11 cellular contexts compared by ENCODE assay signal in genomic region chr16:14304891-14305459, GRCh38.
DNase-seq lines count a peak whose midpoint lies in the region; ATAC-seq and TF ChIP-seq lines count a peak whose summit lies in the region.
"Had no signal": no experiment of that assay in that cellular context is flagged by ENCODE, and none has a peak within 500 bp of the region (broad histone marks: within the 10 kb centered on the region; RNA-seq: fewer than 3 reads in every experiment).

No MANE protein-coding gene starts in this region.

- POLR2A ChIA-PET in HEK293T (lab: Yijun Ruan, JAX), result no interaction called here

- H2AFZ ChIP-seq in mammary epithelial cell (ENCODE audit: low read depth, low read length), result no peak overlapping the region

- ATAC-seq in Right ventricle myocardium inferior, result no peak
- ATAC-seq: activated CD8-positive, alpha-beta memory T cell treated with anti-CD3 and anti-CD28 coated beads, Interleukin-2, amount 10 ng/mL, durations not matched to agents 7 days and 5 days had no signal

- CTCF ChIA-PET in mammary epithelial cell (lab: Charles Lee; ENCODE audit: low non-redundant PET), result no interaction called here
- CTCF ChIA-PET in HEK293T (lab: Yijun Ruan, JAX), result no interaction called here

- no peak overlapping the region for H3K27ac Mint-ChIP-seq in nephron progenitor cell
- H3K27ac Mint-ChIP-seq: activated CD8-positive, alpha-beta memory T cell treated with anti-CD3 and anti-CD28 coated beads, Interleukin-2, amount 10 ng/mL, durations not matched to agents 7 days and 5 days had no signal

- no peak overlapping the region for H3K9ac ChIP-seq in mammary epithelial cell (ENCODE audit: insufficient read depth, low read length)

- H3K27ac ChIP-seq in left ventricle myocardium inferior (replicated peaks) (peak overlapping the region; percentile 82), mammary epithelial cell (ENCODE audit: insufficient read depth, low read depth, low read length) (no peak overlapping the region), tibial nerve (peak overlapping the region in 2 of 4 donors; percentile 44 to 58)

- H3K27me3 ChIP-seq in left ventricle myocardium inferior (ENCODE audit: low read depth) (peaks cover 9% of the 10 kb centered on the region), mammary epithelial cell (ENCODE audit: insufficient read depth, low read length) (no peaks in the 10 kb centered on the region), tibial nerve (no peaks in the 10 kb centered on the region)

- DNase-seq in left ventricle myocardium inferior (no peak), Right ventricle myocardium inferior (ENCODE audit: missing footprints) (no peak), mammary epithelial cell (no peak), nephron progenitor cell (no peak), globus pallidus (ENCODE audit: low spot score) (no peak), HEK293T (ENCODE audit: extremely low spot score) (no peak), tibial nerve (ENCODE audit: low spot score in 2 of 2) (no peak), G401 (ENCODE audit: low spot score) (no peak)
- DNase-seq: activated CD8-positive, alpha-beta memory T cell treated with anti-CD3 and anti-CD28 coated beads, Interleukin-2, amount 10 ng/mL, durations not matched to agents 7 days and 5 days; DMS153; H7 had no signal

- no peaks in the 10 kb centered on the region for H3K9me3 ChIP-seq in left ventricle myocardium inferior (replicated peaks)
- H3K9me3 ChIP-seq in mammary epithelial cell (replicated peaks; ENCODE audit: insufficient read depth, low read length), result no peaks in the 10 kb centered on the region
- no peaks in the 10 kb centered on the region for H3K9me3 ChIP-seq in tibial nerve

- TF ChIP-seq POLR2A in tibial nerve (IDR thresholded peaks at IDR 0.05), result no peak

- H3K27me3 Mint-ChIP-seq in nephron progenitor cell (ENCODE audit: low read depth, poor library complexity), result peaks cover 59% of the 10 kb centered on the region

- H3K9me3 Mint-ChIP-seq in nephron progenitor cell, result no peaks in the 10 kb centered on the region

- no peaks in the 10 kb centered on the region for H3K36me3 Mint-ChIP-seq in nephron progenitor cell (ENCODE audit: low read depth)
- H3K36me3 Mint-ChIP-seq: activated CD8-positive, alpha-beta memory T cell treated with anti-CD3 and anti-CD28 coated beads, Interleukin-2, amount 10 ng/mL, durations not matched to agents 7 days and 5 days had no signal

- WGBS in mammary epithelial cell (ENCODE audit: low coverage, missing lambda C conversion rate), result 97% methylated on average over 12 of the region's 12 CpGs
- 73 to 81% methylated on average over 12 of the region's 12 CpGs for WGBS in tibial nerve, 2 donors

- H3K4me1 Mint-ChIP-seq in nephron progenitor cell, result peaks cover 64% of the 10 kb centered on the region

- H3K4me3 Mint-ChIP-seq in nephron progenitor cell, result peak overlapping the region; percentile 49
- H3K4me3 Mint-ChIP-seq: activated CD8-positive, alpha-beta memory T cell treated with anti-CD3 and anti-CD28 coated beads, Interleukin-2, amount 10 ng/mL, durations not matched to agents 7 days and 5 days had no signal

- no peaks in the 10 kb centered on the region for H4K20me1 ChIP-seq in mammary epithelial cell (ENCODE audit: insufficient read depth, low read length)

- no peak for TF ChIP-seq CTCF in left ventricle myocardium inferior (IDR thresholded peaks at IDR 0.05; ENCODE audit: borderline replicate concordance)
- no peak for TF ChIP-seq CTCF in mammary epithelial cell (conservative IDR thresholded peaks at IDR 0.05 in 1 of 2, IDR thresholded peaks at IDR 0.05 in 1 of 2; ENCODE audit: extremely low read depth in 1 of 2, insufficient read depth in 1 of 2, low read depth in 1 of 2, low read length in 2 of 2)
- TF ChIP-seq CTCF in nephron progenitor cell (IDR thresholded peaks at IDR 0.05), result no peak
- no peak for TF ChIP-seq CTCF in tibial nerve (IDR thresholded peaks at IDR 0.05)

- peak overlapping the region; percentile 96 for H3K4me3 ChIP-seq in left ventricle myocardium inferior
- H3K4me3 ChIP-seq in mammary epithelial cell (replicated peaks in 1 of 3; ENCODE audit: insufficient read depth in 1 of 3, low read depth in 2 of 3, low read length in 3 of 3), result no peak overlapping the region
- H3K4me3 ChIP-seq in tibial nerve, result no peak overlapping the region

- dilution Hi-C loops in mammary epithelial cell (cut with HindIII; ENCODE audit: low sequenced_read_pairs), result loop anchor here (5.0 kb wide), 1 partner anchor 197 kb away; no protein-coding TSS in a partner anchor

- H3K36me3 ChIP-seq in left ventricle myocardium inferior (no peaks in the 10 kb centered on the region), mammary epithelial cell (ENCODE audit: insufficient read depth, low read length) (no peaks in the 10 kb centered on the region), tibial nerve (no peaks in the 10 kb centered on the region)

- BruUV-seq in mammary epithelial cell (replicated peaks; lab: Mats Ljungman, UMichigan), result no TSS peak

- intact Hi-C loops in left ventricle myocardium inferior (cut with micrococcal nuclease), result no loop called here
- intact Hi-C loops in Right ventricle myocardium inferior (cut with DNase I), result loop anchor here (5.0 kb wide), 1 partner anchor 52 kb away; no protein-coding TSS in a partner anchor
- intact Hi-C loops in mammary epithelial cell (cut with micrococcal nuclease), result loop anchor here (5.0 kb wide), 2 partner anchors 52 to 207 kb away; no protein-coding TSS in a partner anchor

- in situ Hi-C loops in mammary epithelial cell (cut with MboI; ENCODE audit: low sequenced_read_pairs in 2 of 2) (loop anchor here (5.0 kb wide), 1 partner anchor 222 kb away; no protein-coding TSS in a partner anchor), G401 (cut with HindIII; ENCODE audit: low sequenced_read_pairs) (no loop called here)

- peaks cover 79% of the 10 kb centered on the region for H3K79me2 ChIP-seq in mammary epithelial cell (ENCODE audit: insufficient read depth, low read length)

- H3K4me1 ChIP-seq in left ventricle myocardium inferior (peaks cover 90% of the 10 kb centered on the region), mammary epithelial cell (ENCODE audit: insufficient read depth, low read length) (peaks cover 50% of the 10 kb centered on the region), tibial nerve (peaks cover 0 to 66% (median 24%) of the 10 kb centered on the region in 4 donors)

- peak overlapping the region; percentile 20 for H3K4me2 ChIP-seq in mammary epithelial cell (ENCODE audit: insufficient read depth, low read depth, low read length)

- no peak for TF ChIP-seq EP300 in tibial nerve (IDR thresholded peaks at IDR 0.05)

TF ChIP-seq in HEK293T, 16 proteins besides CTCF, POLR2A, EP300 and RAD21:
- no peak for TF ChIP-seq ARNT (IDR thresholded peaks at IDR 0.05)
- no peak for TF ChIP-seq BHLHE40 (IDR thresholded peaks at IDR 0.05; ENCODE audit: borderline replicate concordance)
- TF ChIP-seq PKNOX1 (IDR thresholded peaks at IDR 0.05), result no peak
- no peak for TF ChIP-seq ZNF384 (IDR thresholded peaks at IDR 0.05)
- no peak for TF ChIP-seq FOXK2 (IDR thresholded peaks at IDR 0.05)
- no peak for TF ChIP-seq HDGF (IDR thresholded peaks at IDR 0.05; ENCODE audit: borderline replicate concordance)
- TF ChIP-seq LEF1 (IDR thresholded peaks at IDR 0.05; ENCODE audit: borderline replicate concordance), result no peak
- TF ChIP-seq L3MBTL2 (conservative IDR thresholded peaks at IDR 0.05), result no peak
- no peak for TF ChIP-seq NFRKB (IDR thresholded peaks at IDR 0.05)
- TF ChIP-seq ELF4 (IDR thresholded peaks at IDR 0.05), result no peak
- no peak for TF ChIP-seq SP1 (IDR thresholded peaks at IDR 0.05)
- TF ChIP-seq SUZ12 (IDR thresholded peaks at IDR 0.05), result no peak
- TF ChIP-seq TARDBP (IDR thresholded peaks at IDR 0.05), result no peak
- TF ChIP-seq CTBP1 (IDR thresholded peaks at IDR 0.05; ENCODE audit: borderline replicate concordance), result no peak
- TF ChIP-seq FOXM1 (IDR thresholded peaks at IDR 0.05; ENCODE audit: borderline replicate concordance), result no peak
- TF ChIP-seq FOXA1 (IDR thresholded peaks at IDR 0.05), result no peak
